Comparison of ENCODE assay signal across 9 cellular contexts in genomic region chr10:23556727-23557440, GRCh38.
DNase-seq lines count a peak whose midpoint lies in the region; FAIRE-seq and TF ChIP-seq lines count a peak whose summit lies in the region.
"Had no signal": no experiment of that assay in that cellular context is flagged by ENCODE, and none has a peak within 500 bp of the region (broad histone marks: within the 10 kb centered on the region; RNA-seq: fewer than 3 reads in every experiment).

No MANE protein-coding gene starts in this region.

- DNase-seq in activated naive CD4-positive, alpha-beta T cell treated with anti-CD3 and anti-CD28 coated beads, Interleukin-2, amount 10 ng/mL, durations not matched to agents 7 days and 5 days, result no peak
- peak; percentile 63 for DNase-seq in NOMO-1 treated with dmso at 0.1 percent for 144 hours (lab: John Stamatoyannopoulos, UW; ENCODE audit: unreplicated experiment)
- DNase-seq in epithelial cell of esophagus (ENCODE audit: low read depth), result peak; percentile 75
- DNase-seq in frontal cortex (ENCODE audit: low spot score in 2 of 2), result no peak
- no peak for DNase-seq in GM19239 (ENCODE audit: insufficient read length, low spot score)
- DNase-seq in NCI-H2029 treated with DMSO at 0.1 percent for 48 hours (lab: John Stamatoyannopoulos, UW), result no peak
- DNase-seq: C1 segment of cervical spinal cord had no signal

- no peak overlapping the region for H3K4me3 Mint-ChIP-seq in activated naive CD4-positive, alpha-beta T cell treated with anti-CD3 and anti-CD28 coated beads, Interleukin-2, amount 50 U/mL, for 24 hours
- no peak overlapping the region for H3K4me3 Mint-ChIP-seq in activated naive CD4-positive, alpha-beta T cell treated with anti-CD3 and anti-CD28 coated beads, Interleukin-2, amount 10 ng/mL, durations not matched to agents 7 days and 5 days
- peak overlapping the region; percentile 58 for H3K4me3 Mint-ChIP-seq in stimulated activated naive CD8-positive, alpha-beta T cell treated with anti-CD3 and anti-CD28 coated beads, Interleukin-15, Interleukin-2, amounts not matched to agents 100 ng/mL and 50 ng/mL, for 24 hours

- CTCF ChIA-PET in activated naive CD4-positive, alpha-beta T cell treated with anti-CD3 and anti-CD28 coated beads, Interleukin-2, amount 10 ng/mL, durations not matched to agents 7 days and 5 days (lab: Charles Lee), result interaction anchor here (1.2 kb wide), 2 partner anchors 10 to 15 kb away, joined by 3 read pairs; no protein-coding TSS in a partner anchor

- H3K27ac Mint-ChIP-seq in activated naive CD4-positive, alpha-beta T cell treated with anti-CD3 and anti-CD28 coated beads, Interleukin-2, amount 50 U/mL, for 24 hours, result peak overlapping the region; percentile 63
- no peak overlapping the region for H3K27ac Mint-ChIP-seq in activated naive CD4-positive, alpha-beta T cell treated with anti-CD3 and anti-CD28 coated beads, Interleukin-2, amount 10 ng/mL, durations not matched to agents 7 days and 5 days
- H3K27ac Mint-ChIP-seq in stimulated activated naive CD8-positive, alpha-beta T cell treated with anti-CD3 and anti-CD28 coated beads, Interleukin-15, Interleukin-2, amounts not matched to agents 100 ng/mL and 50 ng/mL, for 24 hours, result peak overlapping the region; percentile 84

- H3K4me3 ChIP-seq in epithelial cell of esophagus (ENCODE audit: low read length), result no peak overlapping the region

- peaks cover 6% of the 10 kb centered on the region for H3K9me3 Mint-ChIP-seq in activated naive CD4-positive, alpha-beta T cell treated with anti-CD3 and anti-CD28 coated beads, Interleukin-2, amount 50 U/mL, for 24 hours
- H3K9me3 Mint-ChIP-seq in activated naive CD4-positive, alpha-beta T cell treated with anti-CD3 and anti-CD28 coated beads, Interleukin-2, amount 10 ng/mL, durations not matched to agents 7 days and 5 days, result peaks cover 1% of the 10 kb centered on the region
- no peaks in the 10 kb centered on the region for H3K9me3 Mint-ChIP-seq in stimulated activated naive CD8-positive, alpha-beta T cell treated with anti-CD3 and anti-CD28 coated beads, Interleukin-15, Interleukin-2, amounts not matched to agents 100 ng/mL and 50 ng/mL, for 24 hours

- peaks cover 18% of the 10 kb centered on the region for H3K4me1 Mint-ChIP-seq in activated naive CD4-positive, alpha-beta T cell treated with anti-CD3 and anti-CD28 coated beads, Interleukin-2, amount 50 U/mL, for 24 hours
- H3K4me1 Mint-ChIP-seq in activated naive CD4-positive, alpha-beta T cell treated with anti-CD3 and anti-CD28 coated beads, Interleukin-2, amount 10 ng/mL, durations not matched to agents 7 days and 5 days, result no peaks in the 10 kb centered on the region
- H3K4me1 Mint-ChIP-seq in stimulated activated naive CD8-positive, alpha-beta T cell treated with anti-CD3 and anti-CD28 coated beads, Interleukin-15, Interleukin-2, amounts not matched to agents 100 ng/mL and 50 ng/mL, for 24 hours (ENCODE audit: low read depth), result peaks cover 30% of the 10 kb centered on the region

- TF ChIP-seq CTCF in epithelial cell of esophagus (IDR thresholded peaks at IDR 0.05; ENCODE audit: insufficient read depth, low read depth, low read length, missing control alignments), result no peak

- no peaks in the 10 kb centered on the region for H3K36me3 Mint-ChIP-seq in activated naive CD4-positive, alpha-beta T cell treated with anti-CD3 and anti-CD28 coated beads, Interleukin-2, amount 50 U/mL, for 24 hours
- no peaks in the 10 kb centered on the region for H3K36me3 Mint-ChIP-seq in activated naive CD4-positive, alpha-beta T cell treated with anti-CD3 and anti-CD28 coated beads, Interleukin-2, amount 10 ng/mL, durations not matched to agents 7 days and 5 days
- H3K36me3 Mint-ChIP-seq in stimulated activated naive CD8-positive, alpha-beta T cell treated with anti-CD3 and anti-CD28 coated beads, Interleukin-15, Interleukin-2, amounts not matched to agents 100 ng/mL and 50 ng/mL, for 24 hours (ENCODE audit: low read depth), result no peaks in the 10 kb centered on the region

- H3K27me3 Mint-ChIP-seq in activated naive CD4-positive, alpha-beta T cell treated with anti-CD3 and anti-CD28 coated beads, Interleukin-2, amount 50 U/mL, for 24 hours, result no peaks in the 10 kb centered on the region
- no peaks in the 10 kb centered on the region for H3K27me3 Mint-ChIP-seq in activated naive CD4-positive, alpha-beta T cell treated with anti-CD3 and anti-CD28 coated beads, Interleukin-2, amount 10 ng/mL, durations not matched to agents 7 days and 5 days
- H3K27me3 Mint-ChIP-seq in stimulated activated naive CD8-positive, alpha-beta T cell treated with anti-CD3 and anti-CD28 coated beads, Interleukin-15, Interleukin-2, amounts not matched to agents 100 ng/mL and 50 ng/mL, for 24 hours, result no peaks in the 10 kb centered on the region

- no peak for FAIRE-seq in frontal cortex (lab: Jason Lieb, UNC)
- no peak for FAIRE-seq in GM19239 (lab: Jason Lieb, UNC)

Comparison
In these comparisons a context has a peak if more than half of its experiments do, and no peak if none do; other contexts are left out.
1. DNase-seq: peak in NOMO-1 treated with dmso at 0.1 percent for 144 hours (single experiment) and epithelial cell of esophagus (single experiment); none in activated naive CD4-positive, alpha-beta T cell treated with anti-CD3 and anti-CD28 coated beads, Interleukin-2, amount 10 ng/mL, durations not matched to agents 7 days and 5 days (single experiment), frontal cortex (0 of 2), GM19239 (single experiment) and NCI-H2029 treated with DMSO at 0.1 percent for 48 hours (single experiment).